In genomic region chr1:205354259-205354904, GRCh38 we compare ENCODE assay signal across 9 cellular contexts. TPM values are rescaled to one million over a fixed set of nuclear protein-coding genes. Genes with fewer than 3 reads are reported as not detected.
DNase-seq lines count a peak whose midpoint lies in the region; ATAC-seq and TF ChIP-seq lines count a peak whose summit lies in the region.
"Had no signal": no experiment of that assay in that cellular context is flagged by ENCODE, and none has a peak within 500 bp of the region (broad histone marks: within the 10 kb centered on the region; RNA-seq: fewer than 3 reads in every experiment).

No MANE protein-coding gene starts in this region.

- no peak overlapping the region for H3K27ac Mint-ChIP-seq in CD14-positive monocyte
- H3K27ac Mint-ChIP-seq in activated T-cell treated with anti-CD3 and anti-CD28 coated beads, Interleukin-2, amount 50 U/mL, for 24 hours = no peak overlapping the region

- no peaks in the 10 kb centered on the region for H3K36me3 Mint-ChIP-seq in CD14-positive monocyte
- no peaks in the 10 kb centered on the region for H3K36me3 Mint-ChIP-seq in activated T-cell treated with anti-CD3 and anti-CD28 coated beads, Interleukin-2, amount 50 U/mL, for 24 hours (ENCODE audit: low read depth)

- H3K27me3 ChIP-seq in osteoblast (ENCODE audit: insufficient read depth, low read length) (peaks cover 16% of the 10 kb centered on the region), aorta (ENCODE audit: control insufficient read depth in 1 of 2, insufficient read depth in 2 of 2, low read length in 1 of 2) (no peaks in the 10 kb centered on the region)

- H3K4me3 ChIP-seq in fibroblast of mammary gland (ENCODE audit: control insufficient read depth, low read depth, low read length) = no peak overlapping the region
- no peak overlapping the region for H3K4me3 ChIP-seq in osteoblast (ENCODE audit: insufficient read depth, low read length)
- H3K4me3 ChIP-seq in aorta (ENCODE audit: low read length in 2 of 2) = no peak overlapping the region

- TF ChIP-seq CTCF in CD14-positive monocyte (IDR thresholded peaks at IDR 0.05) (peak; percentile 90), fibroblast of mammary gland (conservative IDR thresholded peaks at IDR 0.05; ENCODE audit: control insufficient read depth, insufficient read depth, low read depth, low read length) (peak; percentile 94), osteoblast (IDR thresholded peaks at IDR 0.05; ENCODE audit: extremely low read depth, low read depth, low read length) (peak; percentile 92)

- peaks cover 5 to 27% (median 20%) of the 10 kb centered on the region in 3 donors for H3K27me3 Mint-ChIP-seq in CD14-positive monocyte (ENCODE audit: low read depth in 3 of 3)
- peaks cover 12% of the 10 kb centered on the region for H3K27me3 Mint-ChIP-seq in activated T-cell treated with anti-CD3 and anti-CD28 coated beads, Interleukin-2, amount 50 U/mL, for 24 hours

- H3K4me3 Mint-ChIP-seq in CD14-positive monocyte = no peak overlapping the region
- H3K4me3 Mint-ChIP-seq in activated T-cell treated with anti-CD3 and anti-CD28 coated beads, Interleukin-2, amount 50 U/mL, for 24 hours = no peak overlapping the region

- no peak for DNase-seq in CD14-positive monocyte (ENCODE audit: low spot score)
- DNase-seq in HT1080 (ENCODE audit: low read depth) = peak; percentile 30
- DNase-seq in OCI-M1 (lab: John Stamatoyannopoulos, UW) = peak; percentile 80
- peak; percentile 52 for DNase-seq in activated T-cell treated with anti-CD3 and anti-CD28 coated beads, Interleukin-2, amount 50 U/mL, for 24 hours
- DNase-seq in fibroblast of mammary gland (ENCODE audit: low read depth) = peak; percentile 80
- DNase-seq in osteoblast (ENCODE audit: insufficient read length, low spot score, missing footprints) = peak; percentile 67
- peak; percentile 67 to 72 for DNase-seq in aorta

- H3K4me1 ChIP-seq in osteoblast (ENCODE audit: insufficient read depth, low read length) = peaks cover 8% of the 10 kb centered on the region
- no peaks in the 10 kb centered on the region for H3K4me1 ChIP-seq in aorta (ENCODE audit: control insufficient read depth in 1 of 2, insufficient read depth in 2 of 2, low read length in 2 of 2)

- no peaks in the 10 kb centered on the region for H3K79me2 ChIP-seq in osteoblast (ENCODE audit: insufficient read depth, low read length)

- H3K9me3 Mint-ChIP-seq in CD14-positive monocyte = no peaks in the 10 kb centered on the region
- no peaks in the 10 kb centered on the region for H3K9me3 Mint-ChIP-seq in activated T-cell treated with anti-CD3 and anti-CD28 coated beads, Interleukin-2, amount 50 U/mL, for 24 hours

- H3K4me2 ChIP-seq in osteoblast (ENCODE audit: insufficient read depth, low read length) = no peak overlapping the region

- H3K36me3 ChIP-seq in osteoblast (ENCODE audit: insufficient read depth, low read length) (no peaks in the 10 kb centered on the region), aorta (ENCODE audit: control insufficient read depth in 1 of 2, insufficient read depth in 2 of 2, low read length in 1 of 2) (no peaks in the 10 kb centered on the region)

- no peaks in the 10 kb centered on the region for H4K20me1 ChIP-seq in osteoblast (ENCODE audit: insufficient read depth, low read length)

- H3K27ac ChIP-seq in osteoblast (ENCODE audit: low read depth, low read length) (no peak overlapping the region), aorta (ENCODE audit: low read depth in 1 of 2, low read length in 2 of 2) (no peak overlapping the region)

- peak; percentile 66 for ATAC-seq in aorta (ENCODE audit: low FRiP score)
- no peak for ATAC-seq in GM19395 (IDR thresholded peaks at IDR 0.05; ENCODE audit: unreplicated experiment)

- intact Hi-C loops in CD14-positive monocyte (cut with micrococcal nuclease) (loop anchor here in 1 of 2 donors (1.0 kb wide), 1 partner anchor 170 kb away; no protein-coding TSS in a partner anchor), aorta (cut with DNase I) (loop anchor here (1.0 to 5.0 kb wide), 4 partner anchors 76 to 131 kb away; no protein-coding TSS in a partner anchor)

- no peak overlapping the region for H2AFZ ChIP-seq in osteoblast (ENCODE audit: low read length)

- H3K9me3 ChIP-seq in osteoblast (ENCODE audit: low read depth, low read length) = no peaks in the 10 kb centered on the region
- peaks cover 1% of the 10 kb centered on the region for H3K9me3 ChIP-seq in aorta (ENCODE audit: control insufficient read depth, low read length)

- H3K4me1 Mint-ChIP-seq in CD14-positive monocyte = peaks cover 6% of the 10 kb centered on the region
- no peaks in the 10 kb centered on the region for H3K4me1 Mint-ChIP-seq in activated T-cell treated with anti-CD3 and anti-CD28 coated beads, Interleukin-2, amount 50 U/mL, for 24 hours (ENCODE audit: low read depth)

- WGBS in aorta, 2 donors = 40 to 42% methylated on average over 3 of the region's 3 CpGs

RNA-seq across cellular contexts. Expression of gene KLHDC8A, which starts 2.3 kb away (rescaled TPM):
- polyA plus RNA-seq in CD14-positive monocyte (not detected), aorta (not detected)
- not detected in 2 replicates for total RNA-seq in HT1080 (2014; rRNA removed; shearing (Covaris generic))
- polyA plus RNA-seq in HT1080 (2015; cell fraction: cytosol; rRNA removed) = not detected in 2 replicates
- not detected in 2 replicates for polyA plus RNA-seq in HT1080 (2015; cell fraction: nucleus; rRNA removed)
- total RNA-seq in osteoblast (not detected in 2 replicates), aorta (1 to 10 TPM in 1 of 2 donors, not detected in 1; 1.2 TPM)
- total RNA-seq: subcutaneous adipose tissue had no signal

RNA-seq across cellular contexts. Expression of gene NUAK2, which starts 32.8 kb away (rescaled TPM):
- polyA plus RNA-seq in CD14-positive monocyte (10 to 100 TPM in 1 of 2 donors, 1 to 10 TPM in 1; 9.1 to 21.9 TPM), aorta (1 to 10 TPM in 1 of 2 donors, under 1 TPM in 1; 0.49 to 3.0 TPM)
- 1.8 and 2.2 TPM in 2 replicates for total RNA-seq in HT1080 (2014; rRNA removed; shearing (Covaris generic))
- polyA plus RNA-seq in HT1080 (2015; cell fraction: cytosol; rRNA removed) = 4.7 TPM in 2 replicates
- 10.2 and 11.0 TPM in 2 replicates for polyA plus RNA-seq in HT1080 (2015; cell fraction: nucleus; rRNA removed)
- total RNA-seq in osteoblast (2.7 and 3.6 TPM in 2 replicates), aorta (1 to 10 TPM; 1.7 to 2.5 TPM)
